10 cellular contexts compared by ENCODE assay signal in genomic region chr6:2852921-2853322, GRCh38. TPM values are rescaled to one million over a fixed set of nuclear protein-coding genes. Genes with fewer than 3 reads are reported as not detected.
DNase-seq lines count a peak whose midpoint lies in the region; ATAC-seq and TF ChIP-seq lines count a peak whose summit lies in the region.
"Had no signal": no experiment of that assay in that cellular context is flagged by ENCODE, and none has a peak within 500 bp of the region (broad histone marks: within the 10 kb centered on the region; RNA-seq: fewer than 3 reads in every experiment).

No MANE protein-coding gene starts in this region.

- H3K4me2 ChIP-seq in PC-9: peak overlapping the region; percentile 83; the same call in 1 of the 2 replicates

- ATAC-seq in GM21528 (IDR thresholded peaks at IDR 0.05; ENCODE audit: low FRiP score, unreplicated experiment) (no peak), HG03139 (IDR thresholded peaks at IDR 0.05; ENCODE audit: unreplicated experiment) (no peak)

- H3K27me3 Mint-ChIP-seq in activated CD4-positive, alpha-beta T cell treated with anti-CD3 and anti-CD28 coated beads, Interleukin-2, amount 10 ng/mL, durations not matched to agents 7 days and 5 days: no peaks in the 10 kb centered on the region

- peaks cover 10% of the 10 kb centered on the region for H3K9me3 Mint-ChIP-seq in activated CD4-positive, alpha-beta T cell treated with anti-CD3 and anti-CD28 coated beads, Interleukin-2, amount 10 ng/mL, durations not matched to agents 7 days and 5 days

- TF ChIP-seq POLR2A in spleen (IDR thresholded peaks at IDR 0.05): no peak

- DNase-seq in activated CD4-positive, alpha-beta T cell treated with anti-CD3 and anti-CD28 coated beads, Interleukin-2, amount 10 ng/mL, durations not matched to agents 7 days and 5 days: no peak
- no peak for DNase-seq in activated CD4-positive, alpha-beta T cell treated with anti-CD3 and anti-CD28 coated beads for 1 hour
- no peak for DNase-seq in PC-9
- no peak for DNase-seq in coronary artery (ENCODE audit: low spot score)
- no peak for DNase-seq in spleen
- DNase-seq in inferior parietal cortex (ENCODE audit: extremely low spot score): no peak
- DNase-seq: DND-41, NCI-H524 treated with DMSO at 0.1 percent for 48 hours had no signal

- no peak overlapping the region for H3K4me3 ChIP-seq in PC-9
- no peak overlapping the region for H3K4me3 ChIP-seq in coronary artery
- H3K4me3 ChIP-seq in spleen: no peak overlapping the region

- no peak overlapping the region for H2AFZ ChIP-seq in PC-9

- H3K4me1 Mint-ChIP-seq in activated CD4-positive, alpha-beta T cell treated with anti-CD3 and anti-CD28 coated beads, Interleukin-2, amount 10 ng/mL, durations not matched to agents 7 days and 5 days: peaks cover 74% of the 10 kb centered on the region

- peaks cover 6% of the 10 kb centered on the region; the same call in 1 of the 2 replicates for H3F3A ChIP-seq in PC-9 (ENCODE audit: insufficient read depth, low read depth)

- POLR2A ChIA-PET in activated CD4-positive, alpha-beta T cell treated with anti-CD3 and anti-CD28 coated beads, Interleukin-2, amount 10 ng/mL, durations not matched to agents 7 days and 5 days (lab: Charles Lee): no interaction called here
- POLR2A ChIA-PET in PC-9 (lab: Charles Lee; ENCODE audit: unreplicated experiment): no interaction called here

- H3K27me3 ChIP-seq in PC-9 (ENCODE audit: insufficient read depth, low read depth): no peaks in the 10 kb centered on the region
- no peaks in the 10 kb centered on the region for H3K27me3 ChIP-seq in spleen (replicated peaks in 1 of 7)

- H3K4me1 ChIP-seq in PC-9 (replicated peaks; ENCODE audit: insufficient read depth): peaks cover 24% of the 10 kb centered on the region
- H3K4me1 ChIP-seq in spleen: peaks cover 31 to 99% (median 70%) of the 10 kb centered on the region in 6 donors

- no peaks in the 10 kb centered on the region for H3K9me3 ChIP-seq in PC-9 (ENCODE audit: insufficient read depth, low read depth)
- H3K9me3 ChIP-seq in spleen: no peaks in the 10 kb centered on the region

- H3K27ac ChIP-seq in PC-9 (peak overlapping the region; percentile 99), coronary artery (peak overlapping the region; percentile 68 to 87), spleen (peak overlapping the region in 5 of 8 donors; percentile 10 to 93 (median 92))

- peaks cover 18% of the 10 kb centered on the region for H3K36me3 Mint-ChIP-seq in activated CD4-positive, alpha-beta T cell treated with anti-CD3 and anti-CD28 coated beads, Interleukin-2, amount 10 ng/mL, durations not matched to agents 7 days and 5 days (ENCODE audit: low read depth)

- no peaks in the 10 kb centered on the region for H3K9me2 ChIP-seq in PC-9 (ENCODE audit: insufficient read depth)

- H3K79me2 ChIP-seq in PC-9 (ENCODE audit: low read depth): no peaks in the 10 kb centered on the region

- H3K4me3 Mint-ChIP-seq in activated CD4-positive, alpha-beta T cell treated with anti-CD3 and anti-CD28 coated beads, Interleukin-2, amount 10 ng/mL, durations not matched to agents 7 days and 5 days: no peak overlapping the region

- H3K27ac Mint-ChIP-seq in activated CD4-positive, alpha-beta T cell treated with anti-CD3 and anti-CD28 coated beads, Interleukin-2, amount 10 ng/mL, durations not matched to agents 7 days and 5 days: peak overlapping the region; percentile 99

- WGBS in spleen, 5 donors: 72 to 81% (median 77%) methylated on average over 8 to 10 of the region's 10 CpGs

- H3K36me3 ChIP-seq in PC-9 (ENCODE audit: low read depth): no peaks in the 10 kb centered on the region
- no peaks in the 10 kb centered on the region for H3K36me3 ChIP-seq in spleen

- CTCF ChIA-PET in activated CD4-positive, alpha-beta T cell treated with anti-CD3 and anti-CD28 coated beads, Interleukin-2, amount 10 ng/mL, durations not matched to agents 7 days and 5 days (lab: Charles Lee): interaction anchor here (1.0 kb wide), 1 partner anchor 48 kb away, joined by 3 read pairs; no protein-coding TSS in a partner anchor
- CTCF ChIA-PET in PC-9 (lab: Charles Lee): interaction anchor here (0.6 kb wide), 1 partner anchor 616 kb away, joined by 14 read pairs; no protein-coding TSS in a partner anchor

- BruUV-seq in PC-9 (replicated peaks; lab: Mats Ljungman, UMichigan): no TSS peak

- TF ChIP-seq CTCF in PC-9 (conservative IDR thresholded peaks at IDR 0.05) (no peak), coronary artery (IDR thresholded peaks at IDR 0.05) (no peak), spleen (IDR thresholded peaks at IDR 0.05 in 8 of 11, conservative IDR thresholded peaks at IDR 0.05 in 3 of 11) (no peak)

- no peaks in the 10 kb centered on the region for H4K20me1 ChIP-seq in PC-9 (ENCODE audit: insufficient read depth)

- intact Hi-C loops in PC-9 (cut with micrococcal nuclease; ENCODE audit: unreplicated experiment): loop anchor here (1.0 kb wide), 1 partner anchor 23 kb away; no protein-coding TSS in a partner anchor
- intact Hi-C loops in spleen (cut with DNase I; ENCODE audit: low total_unique reads): loop anchor here (10.0 kb wide), 1 partner anchor 62 kb away; no protein-coding TSS in a partner anchor

RNA-seq across cellular contexts. Expression of gene SERPINB1, which starts 11.3 kb away (rescaled TPM):
- 10 to 100 TPM; 62.8 to 72.8 TPM for total RNA-seq in activated CD4-positive, alpha-beta T cell treated with anti-CD3 and anti-CD28 coated beads, Interleukin-2, amount 10 ng/mL, durations not matched to agents 7 days and 5 days
- total RNA-seq in PC-9 (2021) (82.3 and 93.9 TPM in 2 replicates), spleen (100 to 1,000 TPM in 5 of 7 donors, 10 to 100 TPM in 2; 71.2 to 194 (median 106) TPM)
- polyA plus RNA-seq in spleen: 10 to 100 TPM; 54.9 to 64.6 (median 55.0) TPM

RNA-seq across cellular contexts. Expression of gene SERPINB9, which starts 50.2 kb away (rescaled TPM):
- total RNA-seq in activated CD4-positive, alpha-beta T cell treated with anti-CD3 and anti-CD28 coated beads, Interleukin-2, amount 10 ng/mL, durations not matched to agents 7 days and 5 days: 10 to 100 TPM; 40.2 to 49.4 TPM
- total RNA-seq in PC-9 (2021): 1.7 and 2.4 TPM in 2 replicates
- 10 to 100 TPM; 43.0 to 75.7 (median 55.4) TPM for total RNA-seq in spleen
- 10 to 100 TPM; 16.2 to 22.4 (median 17.0) TPM for polyA plus RNA-seq in spleen

Comparison
In these comparisons a context has a peak if more than half of its experiments do, and no peak if none do; other contexts are left out.
1. RNA of gene SERPINB9, which starts 50.2 kb away (total RNA-seq): 43.0 to 75.7 TPM in spleen and 40.2 to 49.4 TPM in activated CD4-positive, alpha-beta T cell treated with anti-CD3 and anti-CD28 coated beads, Interleukin-2, amount 10 ng/mL, durations not matched to agents 7 days and 5 days; 1.7 to 2.4 TPM in PC-9; every median in the first group is over 10 times any median in the second.
2. Peak in every context shown above with its lines, with median percentiles within 50 percentile points of each other: H3K27ac ChIP-seq.